In the genomic region with DNA sequence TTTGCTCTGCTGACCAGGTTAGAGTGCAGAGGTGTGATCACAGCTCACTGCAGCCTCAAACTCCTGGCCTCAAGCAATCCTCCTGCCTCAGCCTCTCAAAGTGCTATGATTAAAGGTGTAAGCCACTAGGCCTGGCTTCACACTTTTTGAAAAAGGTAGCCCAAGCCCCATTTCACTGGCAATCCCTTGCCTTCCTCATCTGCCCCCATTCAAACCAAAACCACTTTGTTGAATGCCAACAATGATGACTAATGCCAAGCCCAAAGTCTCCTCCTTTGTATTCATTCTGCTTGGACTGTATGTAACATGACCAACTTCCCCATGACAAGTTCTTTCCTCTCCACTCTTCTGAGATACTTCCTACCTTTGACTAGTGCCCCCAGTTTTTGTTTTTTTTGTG, we compare ENCODE assay signal across 11 cellular contexts. TPM values are rescaled to one million over a fixed set of nuclear protein-coding genes. Genes with fewer than 3 reads are reported as not detected.
DNase-seq lines count a peak whose midpoint lies in the region; ATAC-seq, FAIRE-seq and TF ChIP-seq lines count a peak whose summit lies in the region.
"Had no signal": no experiment of that assay in that cellular context is flagged by ENCODE, and none has a peak within 500 bp of the region (broad histone marks: within the 10 kb centered on the region; RNA-seq: fewer than 3 reads in every experiment).

No MANE protein-coding gene starts in this region.

- no peaks in the 10 kb centered on the region for H3K27me3 Mint-ChIP-seq in T-helper 1 cell treated with Interleukin-12 subunit alpha and Interleukin-12 subunit beta and Interleukin-4 antibody, amounts not matched to agents 30 μg/mL and 1 μg/mL, for 36 hours (ENCODE audit: low read depth)
- H3K27me3 Mint-ChIP-seq in stimulated activated naive CD8-positive, alpha-beta T cell treated with anti-CD3 and anti-CD28 coated beads, Interleukin-15, Interleukin-2, amounts not matched to agents 100 ng/mL and 50 ng/mL, for 24 hours, result no peaks in the 10 kb centered on the region

- no peak for FAIRE-seq in GM12892 (lab: Jason Lieb, UNC)

- no peak for TF ChIP-seq POLR2A in GM12892 (IDR thresholded peaks at IDR 0.05; ENCODE audit: low read depth, low read length)

- H3K4me3 Mint-ChIP-seq in T-helper 1 cell treated with Interleukin-12 subunit alpha and Interleukin-12 subunit beta and Interleukin-4 antibody, amounts not matched to agents 30 μg/mL and 1 μg/mL, for 36 hours, result no peak overlapping the region
- H3K4me3 Mint-ChIP-seq in stimulated activated naive CD8-positive, alpha-beta T cell treated with anti-CD3 and anti-CD28 coated beads, Interleukin-15, Interleukin-2, amounts not matched to agents 100 ng/mL and 50 ng/mL, for 24 hours, result peak overlapping the region; percentile 26

- intact Hi-C loops in Right ventricle myocardium superior (cut with DNase I), result no loop called here
- intact Hi-C loops in cardiac septum (cut with DNase I), result no loop called here

- peak overlapping the region; percentile 52 for H3K27ac Mint-ChIP-seq in T-helper 1 cell treated with Interleukin-12 subunit alpha and Interleukin-12 subunit beta and Interleukin-4 antibody, amounts not matched to agents 30 μg/mL and 1 μg/mL, for 36 hours
- peak overlapping the region; percentile 94 for H3K27ac Mint-ChIP-seq in stimulated activated naive CD8-positive, alpha-beta T cell treated with anti-CD3 and anti-CD28 coated beads, Interleukin-15, Interleukin-2, amounts not matched to agents 100 ng/mL and 50 ng/mL, for 24 hours

- peaks cover 44% of the 10 kb centered on the region for H3K4me1 Mint-ChIP-seq in T-helper 1 cell treated with Interleukin-12 subunit alpha and Interleukin-12 subunit beta and Interleukin-4 antibody, amounts not matched to agents 30 μg/mL and 1 μg/mL, for 36 hours (ENCODE audit: low read depth)
- peaks cover 81% of the 10 kb centered on the region for H3K4me1 Mint-ChIP-seq in stimulated activated naive CD8-positive, alpha-beta T cell treated with anti-CD3 and anti-CD28 coated beads, Interleukin-15, Interleukin-2, amounts not matched to agents 100 ng/mL and 50 ng/mL, for 24 hours (ENCODE audit: low read depth)

- H3K36me3 Mint-ChIP-seq in T-helper 1 cell treated with Interleukin-12 subunit alpha and Interleukin-12 subunit beta and Interleukin-4 antibody, amounts not matched to agents 30 μg/mL and 1 μg/mL, for 36 hours (ENCODE audit: low read depth), result peaks cover 43% of the 10 kb centered on the region
- H3K36me3 Mint-ChIP-seq in stimulated activated naive CD8-positive, alpha-beta T cell treated with anti-CD3 and anti-CD28 coated beads, Interleukin-15, Interleukin-2, amounts not matched to agents 100 ng/mL and 50 ng/mL, for 24 hours (ENCODE audit: low read depth), result peaks cover 45% of the 10 kb centered on the region

- ATAC-seq in Right ventricle myocardium superior (ENCODE audit: poor library complexity) (peak; percentile 34), esophagus mucosa (peak; percentile 86), GM21529 (IDR thresholded peaks at IDR 0.05; ENCODE audit: unreplicated experiment) (no peak)

- no peak for DNase-seq in Right ventricle myocardium superior
- no peak for DNase-seq in cardiac septum (ENCODE audit: low spot score)
- no peak for DNase-seq in activated CD4-positive, CD25-positive, alpha-beta regulatory T cell treated with anti-CD3 and anti-CD28 coated beads, Interleukin-2, amount 50 U/mL, for 72 hours
- DNase-seq in GM12892 (ENCODE audit: insufficient read length), result no peak
- DNase-seq: effector memory CD4-positive, alpha-beta T cell; kidney glomerular epithelial cell; NCI-H1417 treated with DMSO at 0.1 percent for 48 hours had no signal

- H3K9me3 Mint-ChIP-seq in T-helper 1 cell treated with Interleukin-12 subunit alpha and Interleukin-12 subunit beta and Interleukin-4 antibody, amounts not matched to agents 30 μg/mL and 1 μg/mL, for 36 hours, result peaks cover 27% of the 10 kb centered on the region
- peaks cover 29% of the 10 kb centered on the region for H3K9me3 Mint-ChIP-seq in stimulated activated naive CD8-positive, alpha-beta T cell treated with anti-CD3 and anti-CD28 coated beads, Interleukin-15, Interleukin-2, amounts not matched to agents 100 ng/mL and 50 ng/mL, for 24 hours

RNA-seq across cellular contexts. Expression of a gene that starts 33.1 kb away (rescaled TPM):
- total RNA-seq in Right ventricle myocardium superior (21.3 TPM), cardiac septum (20.9 TPM), esophagus mucosa (42.2 TPM)
- polyA plus RNA-seq in GM12892 (2012; ENCODE audit: missing spikeins), result 19.8 TPM
